In the genomic region with DNA sequence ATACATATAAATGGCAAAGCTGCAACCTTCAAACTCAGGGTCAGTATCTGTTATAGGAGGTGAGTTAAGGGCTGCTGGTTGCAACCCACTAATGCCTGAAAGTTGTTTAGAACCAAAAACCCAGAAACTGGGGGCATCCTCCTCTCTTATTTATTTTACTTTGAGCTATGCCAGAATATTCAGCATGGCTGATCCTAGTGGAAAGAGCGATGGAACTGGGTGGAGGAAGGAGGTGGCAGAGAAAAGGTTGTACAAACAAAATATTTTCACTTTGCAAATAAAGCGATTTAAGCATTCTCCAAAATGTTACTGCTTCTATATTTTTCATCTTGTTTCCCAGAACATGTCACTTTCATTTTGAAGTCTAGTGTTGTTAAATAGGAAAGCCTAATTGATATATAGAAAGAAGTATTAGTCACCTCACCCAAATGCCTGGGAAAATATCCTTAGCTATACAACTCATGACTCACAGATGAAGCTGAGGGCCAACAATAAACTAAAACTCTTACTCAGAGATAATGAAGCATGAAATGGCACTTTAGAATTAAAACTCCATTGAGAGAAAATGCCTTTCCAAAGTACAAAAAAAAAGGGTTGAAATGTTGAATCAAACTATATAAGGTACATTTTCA, we compare ENCODE assay signal across 12 cellular contexts.
DNase-seq lines count a peak whose midpoint lies in the region; ATAC-seq, FAIRE-seq and TF ChIP-seq lines count a peak whose summit lies in the region.
"Had no signal": no experiment of that assay in that cellular context is flagged by ENCODE, and none has a peak within 500 bp of the region (broad histone marks: within the 10 kb centered on the region; RNA-seq: fewer than 3 reads in every experiment).

No MANE protein-coding gene starts in this region.

- peak overlapping the region; percentile 31 for H3K4me3 ChIP-seq in astrocyte (ENCODE audit: insufficient read depth, low read depth, low read length)
- H3K4me3 ChIP-seq: spleen had no signal

- no peak for TF ChIP-seq POLR2A in erythroblast (IDR thresholded peaks at IDR 0.05; ENCODE audit: low read length)

- peaks cover 10% of the 10 kb centered on the region for H3K4me1 ChIP-seq in astrocyte (ENCODE audit: insufficient read depth, low read length)
- H3K4me1 ChIP-seq: spleen had no signal

- no peaks in the 10 kb centered on the region for H3K9me3 Mint-ChIP-seq in astrocyte (ENCODE audit: unreplicated experiment)
- H3K9me3 Mint-ChIP-seq: activated T-cell treated with anti-CD3 and anti-CD28 coated beads, Interleukin-2, amount 50 U/mL, for 72 hours had no signal

- peak; percentile 71 for DNase-seq in AG08395 (ENCODE audit: low spot score)
- peak; percentile 34 for DNase-seq in HS-27A (ENCODE audit: low read depth)
- DNase-seq in astrocyte (ENCODE audit: low read depth) = peak; percentile 92
- peak; percentile 12 for DNase-seq in hepatic stellate cell (ENCODE audit: low spot score)
- no peak for DNase-seq in NCI-H1048 (lab: John Stamatoyannopoulos, UW)
- DNase-seq in erythroblast (lab: John Stamatoyannopoulos, UW) = no peak
- DNase-seq in GOT3 (lab: John Stamatoyannopoulos, UW) = no peak
- DNase-seq: activated T-cell treated with anti-CD3 and anti-CD28 coated beads, Interleukin-2, amount 50 U/mL, for 72 hours; CD4-positive, CD25-positive, alpha-beta regulatory T cell; NCI-H1694; spleen had no signal

- no peaks in the 10 kb centered on the region for H3K36me3 ChIP-seq in astrocyte (ENCODE audit: insufficient read depth, low read length)
- H3K36me3 ChIP-seq: spleen had no signal

- H3K79me2 ChIP-seq in astrocyte (ENCODE audit: insufficient read depth, low read length) = no peaks in the 10 kb centered on the region

- H3K27me3 ChIP-seq in astrocyte (ENCODE audit: insufficient read depth, low read length) = no peaks in the 10 kb centered on the region

- no peaks in the 10 kb centered on the region for H4K20me1 ChIP-seq in astrocyte (ENCODE audit: insufficient read depth, low read length)

- peak overlapping the region; percentile 81 for H3K27ac ChIP-seq in astrocyte (ENCODE audit: low read depth, low read length)
- H3K27ac ChIP-seq: spleen had no signal

- no peak overlapping the region for H3K4me3 Mint-ChIP-seq in astrocyte (ENCODE audit: unreplicated experiment)
- H3K4me3 Mint-ChIP-seq: activated T-cell treated with anti-CD3 and anti-CD28 coated beads, Interleukin-2, amount 50 U/mL, for 72 hours; CD4-positive, CD25-positive, alpha-beta regulatory T cell had no signal

- peak overlapping the region; percentile 78 for H3K27ac Mint-ChIP-seq in astrocyte (ENCODE audit: unreplicated experiment)
- H3K27ac Mint-ChIP-seq: activated T-cell treated with anti-CD3 and anti-CD28 coated beads, Interleukin-2, amount 50 U/mL, for 72 hours; CD4-positive, CD25-positive, alpha-beta regulatory T cell had no signal

- peak overlapping the region; percentile 81 for H3K4me2 ChIP-seq in astrocyte (ENCODE audit: low read length)

- no peak for TF ChIP-seq CTCF in astrocyte (IDR thresholded peaks at IDR 0.05; ENCODE audit: insufficient read depth, low read depth, low read length)

- no peaks in the 10 kb centered on the region for H3K36me3 Mint-ChIP-seq in astrocyte (ENCODE audit: low read depth, unreplicated experiment)
- H3K36me3 Mint-ChIP-seq: CD4-positive, CD25-positive, alpha-beta regulatory T cell had no signal

- H3K9me3 ChIP-seq in astrocyte (ENCODE audit: insufficient read depth, low read depth, low read length) = no peaks in the 10 kb centered on the region
- H3K9me3 ChIP-seq: spleen had no signal

- H2AFZ ChIP-seq in astrocyte (ENCODE audit: low read depth, low read length) = peak overlapping the region; percentile 15

- no peak for ATAC-seq in activated CD4-positive, CD25-positive, alpha-beta regulatory T cell treated with anti-CD3 and anti-CD28 coated beads, Interleukin-2, amount 50 U/mL, for 24 hours
- ATAC-seq: activated T-cell treated with anti-CD3 and anti-CD28 coated beads, Interleukin-2, amount 50 U/mL, for 72 hours had no signal

- FAIRE-seq in astrocyte (lab: Jason Lieb, UNC) = peak; percentile 99

- H3K4me1 Mint-ChIP-seq in astrocyte (ENCODE audit: low read depth, unreplicated experiment) = peaks cover 18% of the 10 kb centered on the region
- H3K4me1 Mint-ChIP-seq: CD4-positive, CD25-positive, alpha-beta regulatory T cell had no signal

- H3K9ac ChIP-seq in astrocyte (ENCODE audit: low read length) = peak overlapping the region; percentile 59

- no peaks in the 10 kb centered on the region for H3K27me3 Mint-ChIP-seq in astrocyte (ENCODE audit: low read depth, unreplicated experiment)
- H3K27me3 Mint-ChIP-seq: CD4-positive, CD25-positive, alpha-beta regulatory T cell had no signal

Comparison
In these comparisons a context has a peak if more than half of its experiments do, and no peak if none do; other contexts are left out.
1. DNase-seq: peak in AG08395 (single experiment), HS-27A (single experiment), astrocyte (single experiment) and hepatic stellate cell (single experiment); none in NCI-H1048 (single experiment), erythroblast (0 of 2) and GOT3 (single experiment).